In the genomic region with DNA sequence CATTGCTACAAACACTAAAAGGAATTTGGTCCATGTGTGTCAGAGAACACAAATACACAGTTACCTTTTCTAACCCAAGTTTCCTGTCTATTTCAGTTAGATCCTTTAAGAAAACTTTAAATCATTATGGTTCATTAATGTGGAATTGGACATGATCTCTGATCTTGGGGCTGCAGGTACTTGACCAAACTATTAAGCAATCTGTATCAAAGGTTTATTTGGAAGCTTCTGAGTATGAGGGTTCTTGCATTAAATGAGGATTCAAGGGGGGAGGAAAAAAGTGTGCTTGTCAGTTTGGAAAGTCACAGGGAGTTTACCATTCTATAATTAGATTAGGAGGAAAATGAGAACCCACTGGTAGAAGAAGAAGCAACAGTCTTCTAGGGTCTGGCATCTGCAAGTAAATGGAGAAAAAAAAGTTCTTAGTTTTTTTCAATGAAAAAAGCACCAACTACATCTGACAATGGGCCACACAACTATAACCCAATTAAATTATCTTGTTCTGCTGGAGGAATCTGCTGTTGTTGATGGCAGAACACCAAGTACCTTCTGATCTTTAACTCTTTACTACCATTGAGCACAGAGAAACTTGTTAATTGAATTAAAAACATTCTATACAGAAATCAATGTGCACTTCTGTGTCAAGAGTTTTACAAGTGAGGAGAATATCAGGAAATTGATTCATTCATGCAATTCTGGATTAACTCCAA, we compare ENCODE assay signal across 1 cellular context.
A peak's percentile ranks its signal among the peaks of the same experiment; 100 is the strongest.
TF ChIP-seq lines count a peak whose summit lies in the region.

No MANE protein-coding gene starts in this region.

TF ChIP-seq in HEK293, 187 proteins besides CTCF, POLR2A, EP300 and RAD21 (continued from another document):
- TF ChIP-seq, protein P1, sequence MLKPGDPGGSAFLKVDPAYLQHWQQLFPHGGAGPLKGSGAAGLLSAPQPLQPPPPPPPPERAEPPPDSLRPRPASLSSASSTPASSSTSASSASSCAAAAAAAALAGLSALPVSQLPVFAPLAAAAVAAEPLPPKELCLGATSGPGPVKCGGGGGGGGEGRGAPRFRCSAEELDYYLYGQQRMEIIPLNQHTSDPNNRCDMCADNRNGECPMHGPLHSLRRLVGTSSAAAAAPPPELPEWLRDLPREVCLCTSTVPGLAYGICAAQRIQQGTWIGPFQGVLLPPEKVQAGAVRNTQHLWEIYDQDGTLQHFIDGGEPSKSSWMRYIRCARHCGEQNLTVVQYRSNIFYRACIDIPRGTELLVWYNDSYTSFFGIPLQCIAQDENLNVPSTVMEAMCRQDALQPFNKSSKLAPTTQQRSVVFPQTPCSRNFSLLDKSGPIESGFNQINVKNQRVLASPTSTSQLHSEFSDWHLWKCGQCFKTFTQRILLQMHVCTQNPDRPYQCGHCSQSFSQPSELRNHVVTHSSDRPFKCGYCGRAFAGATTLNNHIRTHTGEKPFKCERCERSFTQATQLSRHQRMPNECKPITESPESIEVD (tag by site-specific recombination; IDR thresholded peaks at IDR 0.05), result peak; percentile 54
- TF ChIP-seq SP7 (tag by site-specific recombination; IDR thresholded peaks at IDR 0.05) (no peak), BCL11A (tag by site-specific recombination; IDR thresholded peaks at IDR 0.05; ENCODE audit: low read depth) (no peak), PRDM10 (tag by site-specific recombination; IDR thresholded peaks at IDR 0.05) (peak; percentile 47; the same call in 1 of the 2 replicates), ZNF776 (tag by site-specific recombination; IDR thresholded peaks at IDR 0.05; ENCODE audit: borderline replicate concordance) (no peak), ZNF362 (tag by site-specific recombination; IDR thresholded peaks at IDR 0.05) (0 out of 2 replicates have a peak, but pooled peaks have one; percentile 15)
